8 cellular contexts compared by ENCODE assay signal in genomic region chr1:214602764-214603657, GRCh38. TPM values are rescaled to one million over a fixed set of nuclear protein-coding genes. Genes with fewer than 3 reads are reported as not detected.
DNase-seq lines count a peak whose midpoint lies in the region; ATAC-seq and TF ChIP-seq lines count a peak whose summit lies in the region.

Gene CENPF, plus strand, starts transcription at chr1:214603195. Its CDS starts 10,560 bp downstream, at chr1:214613755.

- H3K27ac ChIP-seq in SK-N-SH (ENCODE audit: low read depth in 2 of 2, low read length in 1 of 2), result peak within 1 kb of the TSS; percentile 58 to 83
- peak within 1 kb of the TSS; percentile 82 for H3K27ac ChIP-seq in osteoblast (ENCODE audit: low read depth, low read length)
- no peak within 1 kb of the TSS for H3K27ac ChIP-seq in thymus (ENCODE audit: low read depth)

- H3K9ac ChIP-seq in SK-N-SH, result peak within 1 kb of the TSS; percentile 92

- H3K79me2 ChIP-seq in SK-N-SH (ENCODE audit: insufficient read depth) (peaks cover 49% of the 10 kb centered on the region), osteoblast (ENCODE audit: insufficient read depth, low read length) (peaks cover 47% of the 10 kb centered on the region)

- WGBS in SK-N-SH (ENCODE audit: low lambda C conversion rate), result 3% methylated on average over 27 of the region's 65 CpGs
- WGBS in thymus, result under 1% methylated on average over 65 of the region's 65 CpGs

- no peaks in the 10 kb centered on the region for H3K9me3 ChIP-seq in SK-N-SH
- no peaks in the 10 kb centered on the region for H3K9me3 ChIP-seq in osteoblast (ENCODE audit: low read depth, low read length)
- H3K9me3 ChIP-seq in thymus (ENCODE audit: control insufficient read depth), result no peaks in the 10 kb centered on the region

- TF ChIP-seq CTCF in GM10248 (IDR thresholded peaks at IDR 0.05; ENCODE audit: control extremely low read depth, extremely low read depth, low read depth, missing control alignments) (no peak), SK-N-SH (IDR thresholded peaks at IDR 0.05) (peak; percentile 21; the same call in 1 of the 2 replicates), osteoblast (IDR thresholded peaks at IDR 0.05; ENCODE audit: extremely low read depth, low read depth, low read length) (peak; percentile 21)

- peak in 1 of 2 experiments; percentile 25; a peak in 1 of 4 replicates for TF ChIP-seq EP300 in SK-N-SH (IDR thresholded peaks at IDR 0.05; ENCODE audit: borderline replicate concordance in 1 of 2, low read depth in 1 of 2, low read length in 1 of 2)

- H3K9me2 ChIP-seq in SK-N-SH, result no peaks in the 10 kb centered on the region

- TF ChIP-seq RAD21 in SK-N-SH (IDR thresholded peaks at IDR 0.05; ENCODE audit: low read length), result no peak

- DNase-seq in GM10248 (ENCODE audit: extremely low spot score) (peak; percentile 97), NCI-H1048 (lab: John Stamatoyannopoulos, UW) (peak; percentile 100), SK-N-SH (peak; percentile 97), glomerular visceral epithelial cell (ENCODE audit: extremely low spot score) (peak; percentile 99), osteoblast (ENCODE audit: insufficient read length, low spot score, missing footprints) (peak; percentile 100)
- peak; percentile 91 for DNase-seq in activated naive CD4-positive, alpha-beta T cell treated with anti-CD3 and anti-CD28 coated beads, Interleukin-2, amount 50 U/mL, for 16 hours

- H4K20me1 ChIP-seq in SK-N-SH (ENCODE audit: insufficient read depth) (no peaks in the 10 kb centered on the region), osteoblast (ENCODE audit: insufficient read depth, low read length) (no peaks in the 10 kb centered on the region)

- H3K4me2 ChIP-seq in SK-N-SH (peak within 1 kb of the TSS; percentile 90), osteoblast (ENCODE audit: insufficient read depth, low read length) (peak within 1 kb of the TSS; percentile 99)

- H3K36me3 ChIP-seq in SK-N-SH (replicated peaks in 1 of 2; ENCODE audit: control insufficient read depth in 1 of 2, insufficient read depth in 2 of 2, low read length in 1 of 2) (no peaks in the 10 kb centered on the region), osteoblast (ENCODE audit: insufficient read depth, low read length) (no peaks in the 10 kb centered on the region), thymus (ENCODE audit: control insufficient read depth, insufficient read depth) (peaks cover 7% of the 10 kb centered on the region)

- POLR2A ChIA-PET in GM10248 (lab: Yijun Ruan, JAX) (no interaction called here), SK-N-SH (lab: Yijun Ruan, JAX) (no interaction called here)

- H2AFZ ChIP-seq in SK-N-SH (ENCODE audit: low read depth), result peak within 1 kb of the TSS; percentile 91
- H2AFZ ChIP-seq in osteoblast (ENCODE audit: low read length), result peak within 1 kb of the TSS; percentile 98

- CTCF ChIA-PET in GM10248 (lab: Yijun Ruan, JAX), result interaction anchor here (1.3 to 4.0 kb wide), 4 partner anchors 10 to 24 kb away, joined by 3 to 15 read pairs (median 8); no protein-coding TSS in a partner anchor
- CTCF ChIA-PET in SK-N-SH (lab: Yijun Ruan, JAX), result interaction anchor here (0.9 to 2.5 kb wide), 4 partner anchors 9 to 270 kb away, joined by 3 to 10 read pairs (median 4); no protein-coding TSS in a partner anchor

- H3K4me1 ChIP-seq in SK-N-SH (ENCODE audit: control insufficient read depth in 1 of 2, insufficient read depth in 2 of 2, low read depth in 1 of 2, low read length in 1 of 2) (peaks cover 0 to 16% of the 10 kb centered on the region in 2 experiments; a peak in 3 of 4 replicates), osteoblast (ENCODE audit: insufficient read depth, low read length) (peaks cover 23% of the 10 kb centered on the region), thymus (ENCODE audit: control insufficient read depth, insufficient read depth, low read length) (peaks cover 4% of the 10 kb centered on the region)

- H3F3A ChIP-seq in SK-N-SH (replicated peaks; ENCODE audit: insufficient read depth), result no peaks in the 10 kb centered on the region

- no peaks in the 10 kb centered on the region for H3K27me3 ChIP-seq in SK-N-SH (ENCODE audit: insufficient read depth)
- no peaks in the 10 kb centered on the region for H3K27me3 ChIP-seq in osteoblast (ENCODE audit: insufficient read depth, low read length)
- no peaks in the 10 kb centered on the region for H3K27me3 ChIP-seq in thymus (ENCODE audit: control insufficient read depth, insufficient read depth)

- peak within 1 kb of the TSS; percentile 87 to 92 for H3K4me3 ChIP-seq in SK-N-SH (ENCODE audit: low read depth in 2 of 2, low read length in 1 of 2)
- H3K4me3 ChIP-seq in osteoblast (ENCODE audit: insufficient read depth, low read length), result peak within 1 kb of the TSS; percentile 94
- peak within 1 kb of the TSS; percentile 69 for H3K4me3 ChIP-seq in thymus (ENCODE audit: low read length)

- ATAC-seq in HG02571 (IDR thresholded peaks at IDR 0.05; ENCODE audit: unreplicated experiment), result peak; percentile 100

TF ChIP-seq in SK-N-SH, 30 proteins besides CTCF, POLR2A, EP300 and RAD21 (continues in another document):
- 0 out of 2 replicates have a peak, but pooled peaks have one; percentile 57 for TF ChIP-seq ELF1 (IDR thresholded peaks at IDR 0.05)
- peak; percentile 62 for TF ChIP-seq IRF3 (IDR thresholded peaks at IDR 0.05; ENCODE audit: low read depth, low read length)
- TF ChIP-seq TEAD4 (IDR thresholded peaks at IDR 0.05; ENCODE audit: borderline replicate concordance, insufficient read depth), result 0 out of 2 replicates have a peak, but pooled peaks have one; percentile 6
- TF ChIP-seq USF1 (IDR thresholded peaks at IDR 0.05; ENCODE audit: borderline replicate concordance, low read depth), result peak; percentile 80
- peak; percentile 19; the same call in 1 of the 2 replicates for TF ChIP-seq TAF1 (IDR thresholded peaks at IDR 0.05; ENCODE audit: borderline replicate concordance, low read depth, low read length)
- TF ChIP-seq NRF1 (IDR thresholded peaks at IDR 0.05; ENCODE audit: low read depth, low read length), result peak; percentile 55
- peak; percentile 14; the same call in 1 of the 2 replicates for TF ChIP-seq NFIC (IDR thresholded peaks at IDR 0.05; ENCODE audit: borderline replicate concordance)
- TF ChIP-seq RFX5 (IDR thresholded peaks at IDR 0.05; ENCODE audit: low read length), result peak; percentile 81
- TF ChIP-seq FOSL2 (IDR thresholded peaks at IDR 0.05; ENCODE audit: borderline replicate concordance, low read depth), result no peak
- no peak for TF ChIP-seq RXRA (IDR thresholded peaks at IDR 0.05; ENCODE audit: borderline replicate concordance, low read depth)
- TF ChIP-seq FOXJ3 (CRISPR knock-in tag; IDR thresholded peaks at IDR 0.05), result no peak
- peak; percentile 52 for TF ChIP-seq PBX3 (IDR thresholded peaks at IDR 0.05)
- TF ChIP-seq POLR2AphosphoS5 (IDR thresholded peaks at IDR 0.05; ENCODE audit: low read depth, low read length), result peak; percentile 71
- TF ChIP-seq SIN3A (IDR thresholded peaks at IDR 0.05; ENCODE audit: borderline replicate concordance, low read depth, low read length), result peak; percentile 93; the same call in 1 of the 2 replicates
- TF ChIP-seq CHD2 (IDR thresholded peaks at IDR 0.05; ENCODE audit: low read length, partially characterized antibody), result peak; percentile 76
- no peak; the same call in 1 of the 2 replicates for TF ChIP-seq USF2 (IDR thresholded peaks at IDR 0.05; ENCODE audit: borderline replicate concordance, low read depth, low read length)
- no peak for TF ChIP-seq MEF2A (IDR thresholded peaks at IDR 0.05; ENCODE audit: borderline replicate concordance, low read depth)
- peak; percentile 99 for TF ChIP-seq MXI1 (IDR thresholded peaks at IDR 0.05; ENCODE audit: low read depth, low read length)
- no peak for TF ChIP-seq GABPA (IDR thresholded peaks at IDR 0.05; ENCODE audit: low read depth)
- TF ChIP-seq FOXM1 (IDR thresholded peaks at IDR 0.05; ENCODE audit: low read depth), result peak; percentile 100

RNA-seq across cellular contexts. Expression of gene CENPF, which starts in this region (rescaled TPM):
- polyA plus RNA-seq in SK-N-SH (2012; rRNA removed) (14.5 and 14.9 TPM in 2 replicates), thymus (8.0 TPM)
- 18.1 and 23.0 TPM in 2 replicates for polyA plus RNA-seq in SK-N-SH (2012; cell fraction: cytosol; rRNA removed)
- polyA plus RNA-seq in SK-N-SH (2012; cell fraction: nucleus; rRNA removed), result 7.3 and 15.6 TPM in 2 replicates
- 8.3 and 8.5 TPM in 2 replicates for total RNA-seq in osteoblast
